Comparison of ENCODE assay signal across 8 cellular contexts in the genomic region with DNA sequence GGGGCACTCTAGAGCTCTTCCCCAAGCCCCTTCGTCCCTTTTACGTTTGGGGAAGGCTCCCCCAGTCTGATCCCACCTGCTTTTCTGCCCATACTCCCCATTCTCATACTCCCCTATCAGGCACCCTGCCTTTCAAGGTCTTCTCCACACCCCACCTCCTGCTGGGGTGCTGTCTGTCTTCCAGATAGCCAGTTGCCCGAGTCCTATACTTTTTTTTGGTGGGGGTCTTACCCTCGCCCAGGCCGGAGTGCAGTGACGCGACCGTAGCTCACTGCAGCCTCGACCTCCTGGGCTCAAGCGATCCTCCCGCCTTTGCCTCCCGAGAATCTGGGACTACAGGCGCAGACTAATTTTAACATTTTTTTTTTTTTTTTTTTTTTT. TPM values are rescaled to one million over a fixed set of nuclear protein-coding genes. Genes with fewer than 3 reads are reported as not detected.
DNase-seq lines count a peak whose midpoint lies in the region; ATAC-seq, FAIRE-seq and TF ChIP-seq lines count a peak whose summit lies in the region.

No MANE protein-coding gene starts in this region.

- no peaks in the 10 kb centered on the region for H3K27me3 ChIP-seq in DND-41 (ENCODE audit: insufficient read depth, low read length, poor library complexity)
- no peaks in the 10 kb centered on the region for H3K27me3 ChIP-seq in pancreas

- peaks cover 8% of the 10 kb centered on the region for H3K27me3 Mint-ChIP-seq in endothelial cell (ENCODE audit: unreplicated experiment)

- ATAC-seq in DND-41 (ENCODE audit: insufficient read depth, low read depth) (no peak), pancreas (peak in 1 of 4 donors; percentile 1), HG02588 (IDR thresholded peaks at IDR 0.05; ENCODE audit: unreplicated experiment) (no peak), HG03175 (IDR thresholded peaks at IDR 0.05; ENCODE audit: unreplicated experiment) (no peak)

- no peak for TF ChIP-seq POLR2A in NB4 (IDR thresholded peaks at IDR 0.05; ENCODE audit: extremely low read depth, insufficient read length)

- H3K9me3 ChIP-seq in DND-41 (ENCODE audit: insufficient read depth, low read length, severe bottlenecking) (no peaks in the 10 kb centered on the region), pancreas (no peaks in the 10 kb centered on the region)

- H3K79me2 ChIP-seq in DND-41 (ENCODE audit: insufficient read depth, low read length), result peaks cover 12% of the 10 kb centered on the region

- TF ChIP-seq CTCF in DND-41 (IDR thresholded peaks at IDR 0.05; ENCODE audit: borderline replicate concordance, extremely low read depth, low read length, poor library complexity, severe bottlenecking), result no peak
- no peak for TF ChIP-seq CTCF in NB4 (IDR thresholded peaks at IDR 0.05; ENCODE audit: low read depth, low read length)
- TF ChIP-seq CTCF in endothelial cell (IDR thresholded peaks at IDR 0.05; ENCODE audit: unreplicated experiment), result no peak
- TF ChIP-seq CTCF in pancreas (IDR thresholded peaks at IDR 0.05), result no peak

- peak overlapping the region; percentile 98 for H2AFZ ChIP-seq in DND-41 (ENCODE audit: low read depth, low read length)

- H3K4me3 ChIP-seq in DND-41 (ENCODE audit: low read depth in 1 of 2, low read length in 2 of 2) (peak overlapping the region; percentile 64 to 91; a peak in 3 of 4 replicates), NB4 (ENCODE audit: low read depth, low read length) (peak overlapping the region; percentile 72), pancreas (peak overlapping the region; percentile 37 to 95 (median 60))

- peaks cover 14% of the 10 kb centered on the region for H3K4me1 Mint-ChIP-seq in endothelial cell (ENCODE audit: unreplicated experiment)

- intact Hi-C loops in pancreas (cut with DNase I), result no loop called here

- H3K27ac Mint-ChIP-seq in endothelial cell (ENCODE audit: unreplicated experiment), result peak overlapping the region; percentile 84

- no peak for FAIRE-seq in pancreas (lab: Jason Lieb, UNC)

- peak overlapping the region; percentile 86 for H3K4me2 ChIP-seq in DND-41 (ENCODE audit: insufficient read depth, low read length)

- 27 to 29% methylated on average over 13 of the region's 13 CpGs for WGBS in pancreas, 2 donors

- H3K4me3 Mint-ChIP-seq in endothelial cell (ENCODE audit: unreplicated experiment), result peak overlapping the region; percentile 91

- no peaks in the 10 kb centered on the region for H3K9me3 Mint-ChIP-seq in endothelial cell (ENCODE audit: unreplicated experiment)

- no peaks in the 10 kb centered on the region for H3K36me3 Mint-ChIP-seq in endothelial cell (ENCODE audit: low read depth, unreplicated experiment)

- DNase-seq in DND-41, result no peak
- DNase-seq in NB4 (ENCODE audit: low read depth), result no peak
- DNase-seq in endothelial cell (ENCODE audit: low spot score), result no peak
- DNase-seq in pancreas, result peak in 1 of 6 donors; percentile 62
- DNase-seq in DMS53 (lab: John Stamatoyannopoulos, UW), result no peak
- no peak for DNase-seq in DMS53 treated with DMSO at 0.1 percent for 48 hours (lab: John Stamatoyannopoulos, UW; ENCODE audit: unreplicated experiment)

- H3K36me3 ChIP-seq in DND-41 (ENCODE audit: insufficient read depth, low read length) (peaks cover 18% of the 10 kb centered on the region), pancreas (peaks cover 0 to 8% (median 0%) of the 10 kb centered on the region in 3 donors)

- peaks cover 20% of the 10 kb centered on the region for H4K20me1 ChIP-seq in DND-41 (ENCODE audit: insufficient read depth, low read length)

- H3K4me1 ChIP-seq in DND-41 (ENCODE audit: insufficient read depth, low read length) (peaks cover 28% of the 10 kb centered on the region), pancreas (peaks cover 18 to 36% (median 32%) of the 10 kb centered on the region in 3 donors)

- H3K27ac ChIP-seq in DND-41 (ENCODE audit: low read length) (peak overlapping the region; percentile 65), pancreas (peak overlapping the region; percentile 100)

- H3K9ac ChIP-seq in DND-41 (ENCODE audit: low read depth, low read length), result peak overlapping the region; percentile 75

RNA-seq across cellular contexts. Expression of gene ABHD11, which starts 0.8 kb away (rescaled TPM):
- total RNA-seq in endothelial cell (ENCODE audit: unreplicated experiment) (16.4 TPM), pancreas (10 to 100 TPM; 16.0 to 30.6 (median 22.1) TPM)
- 10 to 100 TPM; 91.0 to 95.2 TPM for polyA plus RNA-seq in pancreas

RNA-seq across cellular contexts. Expression of gene STX1A, which starts 19.9 kb away (rescaled TPM):
- total RNA-seq in endothelial cell (ENCODE audit: unreplicated experiment) (13.2 TPM), pancreas (10 to 100 TPM in 2 of 6 donors, 1 to 10 TPM in 4; 2.3 to 11.9 (median 6.9) TPM)
- polyA plus RNA-seq in pancreas, result 10 to 100 TPM; 31.8 to 95.7 TPM

RNA-seq across cellular contexts. Expression of gene CLDN3, which starts 30.7 kb away (rescaled TPM):
- 0.36 TPM for total RNA-seq in endothelial cell (ENCODE audit: unreplicated experiment)
- 10 to 100 TPM; 42.9 to 62.0 (median 48.3) TPM for total RNA-seq in pancreas
- polyA plus RNA-seq in pancreas, result 100 to 1,000 TPM; 110 to 122 TPM

RNA-seq across cellular contexts. Expression of gene BUD23, which starts 56.0 kb away (rescaled TPM):
- total RNA-seq in endothelial cell (ENCODE audit: unreplicated experiment), result 50.6 TPM
- 10 to 100 TPM; 26.9 to 36.8 (median 33.0) TPM for total RNA-seq in pancreas
- polyA plus RNA-seq in pancreas, result 10 to 100 TPM; 46.7 to 62.9 TPM

RNA-seq across cellular contexts. Expression of gene DNAJC30, which starts 56.1 kb away (rescaled TPM):
- 10.3 TPM for total RNA-seq in endothelial cell (ENCODE audit: unreplicated experiment)
- 1 to 10 TPM; 4.1 to 8.2 (median 5.6) TPM for total RNA-seq in pancreas
- polyA plus RNA-seq in pancreas, result 1 to 10 TPM; 5.1 to 6.4 TPM

Comparison
In these comparisons a context has a peak if more than half of its experiments do, and no peak if none do; other contexts are left out.
1. RNA of gene CLDN3, which starts 30.7 kb away (total RNA-seq): 42.9 to 62.0 TPM in pancreas; 0.36 TPM in endothelial cell (single experiment); every median in the first group is over 10 times any median in the second.
2. Peak in every context shown above with its lines, with median percentiles within 50 percentile points of each other: H3K4me3 ChIP-seq.